In genomic region chr17:45675892-45676291, GRCh38 we compare ENCODE assay signal across 11 cellular contexts.
"Had no signal": no experiment of that assay in that cellular context is flagged by ENCODE, and none has a peak within 500 bp of the region (broad histone marks: within the 10 kb centered on the region; RNA-seq: fewer than 3 reads in every experiment).

No MANE protein-coding gene starts in this region.

- FAIRE-seq: H1, H54 had no signal

- H3K9me3 ChIP-seq: HAP-1 had no signal

- H3K4me1 ChIP-seq: HAP-1 had no signal

- H2AFZ ChIP-seq: GM23248, GM23338 had no signal

- H3K27ac ChIP-seq: GM23248 had no signal

- H3K36me3 ChIP-seq: HAP-1 had no signal

- DNase-seq: GM23248, GOT3, H7, H9, HCEC 1CT, HFFc6 had no signal

- H3K4me2 ChIP-seq: GM23338 had no signal

- H3K4me3 ChIP-seq: GM23248, GM23338, HAP-1 had no signal

- H3K9ac ChIP-seq: GM23248 had no signal

- ATAC-seq: GM23338, HCT116 had no signal
